21 cellular contexts compared by ENCODE assay signal in the genomic region with DNA sequence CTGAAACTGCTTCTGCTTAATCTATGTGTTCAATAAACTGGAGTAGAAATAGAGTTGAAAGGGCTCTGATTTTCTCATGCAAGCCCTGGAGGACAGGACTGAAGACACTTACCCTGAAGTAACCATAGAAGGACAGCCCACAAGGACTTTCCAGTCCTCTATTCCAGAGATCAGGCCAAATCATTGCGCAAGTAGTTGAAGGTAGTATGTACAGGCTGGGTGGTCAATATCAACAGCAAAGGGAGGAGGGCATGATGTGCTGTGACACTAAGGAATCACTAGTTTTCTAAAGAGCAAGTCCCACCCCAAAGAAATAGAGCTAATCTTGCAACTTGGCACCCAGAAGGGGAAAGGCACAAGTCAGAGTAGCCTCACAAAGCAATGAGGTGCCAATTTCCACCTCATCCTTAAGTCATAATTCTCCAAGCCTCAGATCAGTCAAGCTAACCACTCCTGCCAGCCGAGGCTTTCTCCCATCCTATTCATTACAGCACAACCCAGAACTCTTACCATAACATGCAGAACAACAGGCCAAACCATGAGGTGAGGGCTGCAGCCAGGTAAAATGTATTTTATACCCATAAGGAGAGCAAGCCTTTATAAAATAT.
"Had no signal": no experiment of that assay in that cellular context is flagged by ENCODE, and none has a peak within 500 bp of the region (broad histone marks: within the 10 kb centered on the region; RNA-seq: fewer than 3 reads in every experiment).

No MANE protein-coding gene starts in this region.

- H3K9me3 Mint-ChIP-seq: nephron progenitor cell; stimulated activated naive CD8-positive, alpha-beta T cell treated with anti-CD3 and anti-CD28 coated beads, Interleukin-15, amount 100 ng/mL, for 72 hours had no signal

- H3K27me3 ChIP-seq: esophagus squamous epithelium, heart left ventricle, neutrophil, sigmoid colon, testis, tibial nerve, upper lobe of right lung, vagina had no signal

- H3K27ac Mint-ChIP-seq: naive B cell; nephron progenitor cell; stimulated activated naive B cell treated with anti-CD40 and anti-IgM and Interleukin-4, amounts not matched to agents 10 μg/mL and 1 μg/mL and 100 μg/mL, for 72 hours; stimulated activated naive CD8-positive, alpha-beta T cell treated with anti-CD3 and anti-CD28 coated beads, Interleukin-15, amount 100 ng/mL, for 72 hours had no signal

- H3K4me3 ChIP-seq: esophagus squamous epithelium, heart left ventricle, psoas muscle, sigmoid colon, skin epidermis, testis, tibial nerve, upper lobe of right lung, vagina had no signal

- H3K36me3 ChIP-seq: esophagus squamous epithelium, heart left ventricle, neutrophil, sigmoid colon, tibial nerve, upper lobe of right lung, vagina had no signal

- H3K4me3 Mint-ChIP-seq: nephron progenitor cell; stimulated activated naive B cell treated with anti-CD40 and anti-IgM and Interleukin-4, amounts not matched to agents 10 μg/mL and 1 μg/mL and 100 μg/mL, for 72 hours; stimulated activated naive CD8-positive, alpha-beta T cell treated with anti-CD3 and anti-CD28 coated beads, Interleukin-15, amount 100 ng/mL, for 72 hours had no signal

- DNase-seq: dermis blood vessel endothelial cell; esophagus squamous epithelium; heart left ventricle; hippocampal formation; kidney glomerular epithelial cell; mesendoderm; naive B cell; nephron progenitor cell; psoas muscle; retina; sigmoid colon; stimulated activated CD4-positive, alpha-beta T cell treated with anti-CD3 and anti-CD28 coated beads, Interleukin-2, amount 100 ng/mL, for 24 hours; stimulated activated CD4-positive, alpha-beta T cell treated with anti-CD3 and anti-CD28 coated beads, Interleukin-4, amount 100 ng/mL, for 4 hours; stimulated activated naive B cell treated with anti-CD40 and anti-IgM and Interleukin-4, amounts not matched to agents 10 μg/mL and 1 μg/mL and 100 μg/mL, for 72 hours; stimulated activated naive CD8-positive, alpha-beta T cell treated with anti-CD3 and anti-CD28 coated beads, Interleukin-15, amount 100 ng/mL, for 72 hours; testis; upper lobe of right lung had no signal

- ATAC-seq: heart left ventricle; psoas muscle; stimulated activated naive B cell treated with anti-CD40 and anti-IgM and Interleukin-4, amounts not matched to agents 10 μg/mL and 1 μg/mL and 100 μg/mL, for 72 hours; stimulated activated naive CD8-positive, alpha-beta T cell treated with anti-CD3 and anti-CD28 coated beads, Interleukin-15, amount 100 ng/mL, for 72 hours; upper lobe of right lung had no signal

- H3K9me3 ChIP-seq: esophagus squamous epithelium, heart left ventricle, neutrophil, psoas muscle, sigmoid colon, testis, upper lobe of right lung, vagina had no signal

- H3K27me3 Mint-ChIP-seq: stimulated activated naive CD8-positive, alpha-beta T cell treated with anti-CD3 and anti-CD28 coated beads, Interleukin-15, amount 100 ng/mL, for 72 hours had no signal

- H3K4me1 Mint-ChIP-seq: stimulated activated naive B cell treated with anti-CD40 and anti-IgM and Interleukin-4, amounts not matched to agents 10 μg/mL and 1 μg/mL and 100 μg/mL, for 72 hours; stimulated activated naive CD8-positive, alpha-beta T cell treated with anti-CD3 and anti-CD28 coated beads, Interleukin-15, amount 100 ng/mL, for 72 hours had no signal
